In the genomic region with DNA sequence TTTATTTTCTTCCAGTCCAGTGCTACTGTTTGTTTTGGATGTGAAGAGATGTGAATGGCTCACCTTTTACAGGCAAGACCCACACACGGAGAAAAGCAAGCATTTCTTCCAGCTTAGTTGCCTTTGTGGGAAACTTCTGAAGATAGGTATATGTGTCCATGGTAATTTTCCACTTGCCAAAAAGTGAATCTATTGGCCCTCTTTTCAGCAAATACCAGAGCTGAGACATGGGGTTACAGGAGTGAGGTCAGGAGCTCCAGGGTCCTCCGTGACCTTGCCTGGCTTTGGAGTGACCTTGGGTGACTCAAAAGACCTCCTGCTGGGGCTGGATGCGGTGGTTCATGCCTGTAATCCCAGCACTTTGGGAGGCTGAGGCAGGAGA, we compare ENCODE assay signal across 1 cellular context.
TF ChIP-seq lines count a peak whose summit lies in the region.

No MANE protein-coding gene starts in this region.

TF ChIP-seq in GM12878, 131 proteins besides CTCF, POLR2A, EP300 and RAD21 (continued from another document):
- TF ChIP-seq, protein P1, sequence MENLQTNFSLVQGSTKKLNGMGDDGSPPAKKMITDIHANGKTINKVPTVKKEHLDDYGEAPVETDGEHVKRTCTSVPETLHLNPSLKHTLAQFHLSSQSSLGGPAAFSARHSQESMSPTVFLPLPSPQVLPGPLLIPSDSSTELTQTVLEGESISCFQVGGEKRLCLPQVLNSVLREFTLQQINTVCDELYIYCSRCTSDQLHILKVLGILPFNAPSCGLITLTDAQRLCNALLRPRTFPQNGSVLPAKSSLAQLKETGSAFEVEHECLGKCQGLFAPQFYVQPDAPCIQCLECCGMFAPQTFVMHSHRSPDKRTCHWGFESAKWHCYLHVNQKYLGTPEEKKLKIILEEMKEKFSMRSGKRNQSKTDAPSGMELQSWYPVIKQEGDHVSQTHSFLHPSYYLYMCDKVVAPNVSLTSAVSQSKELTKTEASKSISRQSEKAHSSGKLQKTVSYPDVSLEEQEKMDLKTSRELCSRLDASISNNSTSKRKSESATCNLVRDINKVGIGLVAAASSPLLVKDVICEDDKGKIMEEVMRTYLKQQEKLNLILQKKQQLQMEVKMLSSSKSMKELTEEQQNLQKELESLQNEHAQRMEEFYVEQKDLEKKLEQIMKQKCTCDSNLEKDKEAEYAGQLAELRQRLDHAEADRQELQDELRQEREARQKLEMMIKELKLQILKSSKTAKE (IDR thresholded peaks at IDR 0.05; ENCODE audit: low read depth, poor library complexity, severe bottlenecking) = no peak
- TF ChIP-seq ZNF217 (IDR thresholded peaks at IDR 0.05) (no peak), CREB1 (IDR thresholded peaks at IDR 0.05; ENCODE audit: low read depth) (no peak), EZH2 (IDR thresholded peaks at IDR 0.05; ENCODE audit: borderline replicate concordance, control insufficient read depth, low read depth, low read length) (no peak), KLF5 (IDR thresholded peaks at IDR 0.05; ENCODE audit: partially characterized antibody) (no peak), IRF4 (IDR thresholded peaks at IDR 0.05; ENCODE audit: low read depth, low read length) (no peak), KAT2A (conservative IDR thresholded peaks at IDR 0.05; ENCODE audit: control insufficient read depth, low read depth, low read length) (no peak), MEF2B (IDR thresholded peaks at IDR 0.05; ENCODE audit: partially characterized antibody, poor library complexity, severe bottlenecking) (no peak), CBX5 (IDR thresholded peaks at IDR 0.05; ENCODE audit: low read depth) (no peak)
- TF ChIP-seq, protein P2, sequence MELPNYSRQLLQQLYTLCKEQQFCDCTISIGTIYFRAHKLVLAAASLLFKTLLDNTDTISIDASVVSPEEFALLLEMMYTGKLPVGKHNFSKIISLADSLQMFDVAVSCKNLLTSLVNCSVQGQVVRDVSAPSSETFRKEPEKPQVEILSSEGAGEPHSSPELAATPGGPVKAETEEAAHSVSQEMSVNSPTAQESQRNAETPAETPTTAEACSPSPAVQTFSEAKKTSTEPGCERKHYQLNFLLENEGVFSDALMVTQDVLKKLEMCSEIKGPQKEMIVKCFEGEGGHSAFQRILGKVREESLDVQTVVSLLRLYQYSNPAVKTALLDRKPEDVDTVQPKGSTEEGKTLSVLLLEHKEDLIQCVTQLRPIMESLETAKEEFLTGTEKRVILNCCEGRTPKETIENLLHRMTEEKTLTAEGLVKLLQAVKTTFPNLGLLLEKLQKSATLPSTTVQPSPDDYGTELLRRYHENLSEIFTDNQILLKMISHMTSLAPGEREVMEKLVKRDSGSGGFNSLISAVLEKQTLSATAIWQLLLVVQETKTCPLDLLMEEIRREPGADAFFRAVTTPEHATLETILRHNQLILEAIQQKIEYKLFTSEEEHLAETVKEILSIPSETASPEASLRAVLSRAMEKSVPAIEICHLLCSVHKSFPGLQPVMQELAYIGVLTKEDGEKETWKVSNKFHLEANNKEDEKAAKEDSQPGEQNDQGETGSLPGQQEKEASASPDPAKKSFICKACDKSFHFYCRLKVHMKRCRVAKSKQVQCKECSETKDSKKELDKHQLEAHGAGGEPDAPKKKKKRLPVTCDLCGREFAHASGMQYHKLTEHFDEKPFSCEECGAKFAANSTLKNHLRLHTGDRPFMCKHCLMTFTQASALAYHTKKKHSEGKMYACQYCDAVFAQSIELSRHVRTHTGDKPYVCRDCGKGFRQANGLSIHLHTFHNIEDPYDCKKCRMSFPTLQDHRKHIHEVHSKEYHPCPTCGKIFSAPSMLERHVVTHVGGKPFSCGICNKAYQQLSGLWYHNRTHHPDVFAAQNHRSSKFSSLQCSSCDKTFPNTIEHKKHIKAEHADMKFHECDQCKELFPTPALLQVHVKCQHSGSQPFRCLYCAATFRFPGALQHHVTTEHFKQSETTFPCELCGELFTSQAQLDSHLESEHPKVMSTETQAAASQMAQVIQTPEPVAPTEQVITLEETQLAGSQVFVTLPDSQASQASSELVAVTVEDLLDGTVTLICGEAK (IDR thresholded peaks at IDR 0.05; ENCODE audit: borderline replicate concordance) = no peak
- TF ChIP-seq, protein P3, sequence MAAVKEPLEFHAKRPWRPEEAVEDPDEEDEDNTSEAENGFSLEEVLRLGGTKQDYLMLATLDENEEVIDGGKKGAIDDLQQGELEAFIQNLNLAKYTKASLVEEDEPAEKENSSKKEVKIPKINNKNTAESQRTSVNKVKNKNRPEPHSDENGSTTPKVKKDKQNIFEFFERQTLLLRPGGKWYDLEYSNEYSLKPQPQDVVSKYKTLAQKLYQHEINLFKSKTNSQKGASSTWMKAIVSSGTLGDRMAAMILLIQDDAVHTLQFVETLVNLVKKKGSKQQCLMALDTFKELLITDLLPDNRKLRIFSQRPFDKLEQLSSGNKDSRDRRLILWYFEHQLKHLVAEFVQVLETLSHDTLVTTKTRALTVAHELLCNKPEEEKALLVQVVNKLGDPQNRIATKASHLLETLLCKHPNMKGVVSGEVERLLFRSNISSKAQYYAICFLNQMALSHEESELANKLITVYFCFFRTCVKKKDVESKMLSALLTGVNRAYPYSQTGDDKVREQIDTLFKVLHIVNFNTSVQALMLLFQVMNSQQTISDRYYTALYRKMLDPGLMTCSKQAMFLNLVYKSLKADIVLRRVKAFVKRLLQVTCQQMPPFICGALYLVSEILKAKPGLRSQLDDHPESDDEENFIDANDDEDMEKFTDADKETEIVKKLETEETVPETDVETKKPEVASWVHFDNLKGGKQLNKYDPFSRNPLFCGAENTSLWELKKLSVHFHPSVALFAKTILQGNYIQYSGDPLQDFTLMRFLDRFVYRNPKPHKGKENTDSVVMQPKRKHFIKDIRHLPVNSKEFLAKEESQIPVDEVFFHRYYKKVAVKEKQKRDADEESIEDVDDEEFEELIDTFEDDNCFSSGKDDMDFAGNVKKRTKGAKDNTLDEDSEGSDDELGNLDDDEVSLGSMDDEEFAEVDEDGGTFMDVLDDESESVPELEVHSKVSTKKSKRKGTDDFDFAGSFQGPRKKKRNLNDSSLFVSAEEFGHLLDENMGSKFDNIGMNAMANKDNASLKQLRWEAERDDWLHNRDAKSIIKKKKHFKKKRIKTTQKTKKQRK (IDR thresholded peaks at IDR 0.05; ENCODE audit: low read depth, low read length) = no peak
- TF ChIP-seq, protein P4, sequence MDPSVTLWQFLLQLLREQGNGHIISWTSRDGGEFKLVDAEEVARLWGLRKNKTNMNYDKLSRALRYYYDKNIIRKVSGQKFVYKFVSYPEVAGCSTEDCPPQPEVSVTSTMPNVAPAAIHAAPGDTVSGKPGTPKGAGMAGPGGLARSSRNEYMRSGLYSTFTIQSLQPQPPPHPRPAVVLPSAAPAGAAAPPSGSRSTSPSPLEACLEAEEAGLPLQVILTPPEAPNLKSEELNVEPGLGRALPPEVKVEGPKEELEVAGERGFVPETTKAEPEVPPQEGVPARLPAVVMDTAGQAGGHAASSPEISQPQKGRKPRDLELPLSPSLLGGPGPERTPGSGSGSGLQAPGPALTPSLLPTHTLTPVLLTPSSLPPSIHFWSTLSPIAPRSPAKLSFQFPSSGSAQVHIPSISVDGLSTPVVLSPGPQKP (IDR thresholded peaks at IDR 0.05; ENCODE audit: low read depth, low read length) = no peak
